Comparison of ENCODE assay signal across 8 cellular contexts in genomic region chr2:162343824-162344616, GRCh38. TPM values are rescaled to one million over a fixed set of nuclear protein-coding genes. Genes with fewer than 3 reads are reported as not detected.
A peak's percentile ranks its signal among the peaks of the same experiment; 100 is the strongest.
DNase-seq lines count a peak whose midpoint lies in the region; ATAC-seq and TF ChIP-seq lines count a peak whose summit lies in the region.

A gene with protein sequence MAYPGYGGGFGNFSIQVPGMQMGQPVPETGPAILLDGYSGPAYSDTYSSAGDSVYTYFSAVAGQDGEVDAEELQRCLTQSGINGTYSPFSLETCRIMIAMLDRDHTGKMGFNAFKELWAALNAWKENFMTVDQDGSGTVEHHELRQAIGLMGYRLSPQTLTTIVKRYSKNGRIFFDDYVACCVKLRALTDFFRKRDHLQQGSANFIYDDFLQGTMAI (plus strand): TSS chr2:162344132. CDS start chr2:162344249, 117 bp downstream.

- H3K4me3 Mint-ChIP-seq in activated CD4-positive, alpha-beta memory T cell treated with anti-CD3 and anti-CD28 coated beads for 36 hours: peak within 1 kb of the TSS; percentile 80

- ATAC-seq in GM19324 (IDR thresholded peaks at IDR 0.05; ENCODE audit: low FRiP score, unreplicated experiment) (peak; percentile 100), HG03460 (IDR thresholded peaks at IDR 0.05; ENCODE audit: unreplicated experiment) (peak; percentile 98), left lung (peak; percentile 99)

- DNase-seq in BJ (ENCODE audit: low read depth): peak; percentile 85
- DNase-seq in NCI-H748 treated with DMSO at 0.1 percent for 48 hours (lab: John Stamatoyannopoulos, UW): peak; percentile 96
- DNase-seq in activated CD4-positive, alpha-beta memory T cell treated with anti-CD3 and anti-CD28 coated beads for 36 hours: peak; percentile 99
- peak; percentile 88 for DNase-seq in dermis blood vessel endothelial cell
- DNase-seq in left lung: peak; percentile 97 to 99
- DNase-seq in stimulated activated CD4-positive, alpha-beta T cell treated with anti-CD3 and anti-CD28 coated beads, Interleukin-2, amount 100 ng/mL, for 4 hours (ENCODE audit: low read depth): peak; percentile 96

- H3K27me3 Mint-ChIP-seq in activated CD4-positive, alpha-beta memory T cell treated with anti-CD3 and anti-CD28 coated beads for 36 hours: no peaks in the 10 kb centered on the region

- H3K27ac Mint-ChIP-seq in activated CD4-positive, alpha-beta memory T cell treated with anti-CD3 and anti-CD28 coated beads for 36 hours: peak within 1 kb of the TSS; percentile 49

- CTCF ChIA-PET in BJ (lab: Yijun Ruan, JAX): interaction anchor here (1.0 to 2.3 kb wide), 2 partner anchors 10 to 13 kb away, joined by 3 to 10 read pairs; no protein-coding TSS in a partner anchor
- CTCF ChIA-PET in activated CD4-positive, alpha-beta memory T cell treated with anti-CD3 and anti-CD28 coated beads for 36 hours (lab: Charles Lee): interaction anchor here (1.5 to 2.3 kb wide), 2 partner anchors 9 to 25 kb away, joined by 6 to 15 read pairs; partner anchors contain the start of gene IFIH1

- POLR2A ChIA-PET in BJ (lab: Charles Lee): no interaction called here
- POLR2A ChIA-PET in activated CD4-positive, alpha-beta memory T cell treated with anti-CD3 and anti-CD28 coated beads for 36 hours (lab: Charles Lee): interaction anchor here (1.9 kb wide), 1 partner anchor 25 kb away, joined by 12 read pairs; the partner anchor contains the start of gene IFIH1

- H3K27me3 ChIP-seq in BJ (ENCODE audit: control insufficient read depth, insufficient read depth, low read length) (no peaks in the 10 kb centered on the region), left lung (no peaks in the 10 kb centered on the region)

- intact Hi-C loops in activated CD4-positive, alpha-beta memory T cell treated with anti-CD3 and anti-CD28 coated beads for 36 hours (cut with micrococcal nuclease): loop anchor here (1.0 kb wide), 1 partner anchor 26 kb away; the partner anchor contains the start of gene IFIH1
- intact Hi-C loops in left lung (cut with DNase I): no loop called here

- H3K36me3 ChIP-seq in BJ (ENCODE audit: control insufficient read depth, insufficient read depth, low read length): no peaks in the 10 kb centered on the region
- peaks cover 0 to 4% of the 10 kb centered on the region in 2 donors for H3K36me3 ChIP-seq in left lung

- H3K9me3 Mint-ChIP-seq in activated CD4-positive, alpha-beta memory T cell treated with anti-CD3 and anti-CD28 coated beads for 36 hours: no peaks in the 10 kb centered on the region

- peak within 1 kb of the TSS; percentile 77 for H3K4me3 ChIP-seq in BJ (ENCODE audit: low read depth, low read length)
- H3K4me3 ChIP-seq in left lung: peak within 1 kb of the TSS; percentile 72 to 80

- no peaks in the 10 kb centered on the region for H3K9me3 ChIP-seq in left lung

- H3K36me3 Mint-ChIP-seq in activated CD4-positive, alpha-beta memory T cell treated with anti-CD3 and anti-CD28 coated beads for 36 hours: no peaks in the 10 kb centered on the region

- H3K4me1 Mint-ChIP-seq in activated CD4-positive, alpha-beta memory T cell treated with anti-CD3 and anti-CD28 coated beads for 36 hours (ENCODE audit: low read depth): peaks cover 10% of the 10 kb centered on the region

- no peak for TF ChIP-seq CTCF in BJ (IDR thresholded peaks at IDR 0.05; ENCODE audit: insufficient read depth, low read depth, low read length)
- TF ChIP-seq CTCF in left lung (IDR thresholded peaks at IDR 0.05): no peak

- peaks cover 0 to 48% of the 10 kb centered on the region in 2 donors for H3K4me1 ChIP-seq in left lung

- peak within 1 kb of the TSS; percentile 85 to 97 for H3K27ac ChIP-seq in left lung

RNA-seq across cellular contexts. Expression of the gene that starts here (rescaled TPM):
- 5.2 and 6.2 TPM in 2 replicates for polyA plus RNA-seq in BJ (2011; rRNA removed)
- 2.9 and 3.2 TPM in 2 replicates for polyA minus RNA-seq in BJ (2011; rRNA and poly(A)+ RNA removed)
- total RNA-seq in activated CD4-positive, alpha-beta memory T cell treated with anti-CD3 and anti-CD28 coated beads for 36 hours: 10 to 100 TPM; 30.5 to 32.1 TPM
- total RNA-seq in dermis blood vessel endothelial cell (12.9 and 14.8 TPM in 2 replicates), left lung (10 to 100 TPM; 37.2 to 92.2 TPM)

Comparison
In these comparisons a context has a peak if more than half of its experiments do, and no peak if none do; other contexts are left out.
1. Peak in every context shown above with its lines: DNase-seq, ATAC-seq, H3K4me3 ChIP-seq and H3K27ac ChIP-seq.